ENCODE assay signal across 13 cellular contexts in genomic region chr11:68315581-68315920, GRCh38. TPM values are rescaled to one million over a fixed set of nuclear protein-coding genes. Genes with fewer than 3 reads are reported as not detected.
A peak's percentile ranks its signal among the peaks of the same experiment; 100 is the strongest.
DNase-seq lines count a peak whose midpoint lies in the region; ATAC-seq and TF ChIP-seq lines count a peak whose summit lies in the region.
"Had no signal": no experiment of that assay in that cellular context is flagged by ENCODE, and none has a peak within 500 bp of the region (broad histone marks: within the 10 kb centered on the region; RNA-seq: fewer than 3 reads in every experiment).

No MANE protein-coding gene starts in this region.

- H3K4me1 ChIP-seq in body of pancreas (peaks cover 55% of the 10 kb centered on the region), mesenchymal stem cell (ENCODE audit: control insufficient read depth, insufficient read depth, low read depth, low read length) (peaks cover 34% of the 10 kb centered on the region), tibial artery (peaks cover 5 to 63% (median 36%) of the 10 kb centered on the region in 4 donors)

- no peak overlapping the region for H4K91ac ChIP-seq in mesenchymal stem cell (ENCODE audit: low read length)

- no peak for ATAC-seq in body of pancreas
- no peak for ATAC-seq in HG03571 (IDR thresholded peaks at IDR 0.05; ENCODE audit: unreplicated experiment)
- ATAC-seq: activated T-helper 17 cell treated with anti-CD3 and anti-CD28 coated beads, Interleukin-2, amount 50 U/mL, for 72 hours had no signal

- H3K23ac ChIP-seq in mesenchymal stem cell (ENCODE audit: low read length in 2 of 2), result peak overlapping the region in 1 of 2 experiments; percentile 34

- H3K27ac ChIP-seq in body of pancreas (peak overlapping the region; percentile 56 to 83 (median 72)), mesenchymal stem cell (ENCODE audit: low read length, poor library complexity, severe bottlenecking) (peak overlapping the region; percentile 80), tibial artery (peak overlapping the region; percentile 86 to 89)

- no peak overlapping the region for H3K9ac ChIP-seq in mesenchymal stem cell (ENCODE audit: low read length)
- H3K9ac ChIP-seq: parathyroid adenoma had no signal

- DNase-seq in SHP77 treated with DMSO at 0.1 percent for 48 hours (lab: John Stamatoyannopoulos, UW) (peak; percentile 25), SHP77 (lab: John Stamatoyannopoulos, UW) (no peak), body of pancreas (no peak), mesenchymal stem cell (no peak), tibial artery (no peak), DMS114 treated with DMSO at 0.1 percent for 48 hours (lab: John Stamatoyannopoulos, UW; ENCODE audit: unreplicated experiment) (no peak)
- no peak for DNase-seq in activated CD4-positive, CD25-positive, alpha-beta regulatory T cell (lab: John Stamatoyannopoulos, UW)
- DNase-seq: dorsolateral prefrontal cortex; NCI-H1048; NK-92 treated with Interleukin-12 subunit alpha and Interleukin-12 subunit beta, amount 100 ng/mL, for 24 hours had no signal

- H3K4ac ChIP-seq in mesenchymal stem cell (ENCODE audit: low read depth in 1 of 2, low read length in 2 of 2), result peak overlapping the region; percentile 21 to 76

- H2BK15ac ChIP-seq in mesenchymal stem cell (ENCODE audit: low read depth, poor library complexity, severe bottlenecking), result no peak overlapping the region

- TF ChIP-seq CTCF in body of pancreas (IDR thresholded peaks at IDR 0.05), result no peak
- TF ChIP-seq CTCF in tibial artery (IDR thresholded peaks at IDR 0.05), result no peak

- intact Hi-C loops in body of pancreas (cut with DNase I) (no loop called here), tibial artery (cut with DNase I; ENCODE audit: low total_unique reads) (no loop called here)

- H3K4me3 ChIP-seq in body of pancreas, result no peak overlapping the region
- H3K4me3 ChIP-seq in mesenchymal stem cell (ENCODE audit: insufficient read depth in 1 of 2, low read depth in 1 of 2, low read length in 2 of 2), result no peak overlapping the region
- H3K4me3 ChIP-seq in tibial artery, result peak overlapping the region; percentile 79 to 82

- peak overlapping the region in 1 of 2 experiments; percentile 48 for H2BK12ac ChIP-seq in mesenchymal stem cell (ENCODE audit: low read length in 2 of 2)

- H2BK120ac ChIP-seq in mesenchymal stem cell (ENCODE audit: low read depth, low read length), result peak overlapping the region; percentile 2

- peak overlapping the region; percentile 2 for H2AK5ac ChIP-seq in mesenchymal stem cell (ENCODE audit: low read length, severe bottlenecking)

- no peak overlapping the region for H3K4me2 ChIP-seq in mesenchymal stem cell (ENCODE audit: low read length, poor library complexity, severe bottlenecking)

- H3K27me3 ChIP-seq in body of pancreas, result no peaks in the 10 kb centered on the region
- no peaks in the 10 kb centered on the region for H3K27me3 ChIP-seq in mesenchymal stem cell (ENCODE audit: control insufficient read depth in 1 of 2, insufficient read depth in 1 of 2, low read length in 2 of 2)
- no peaks in the 10 kb centered on the region for H3K27me3 ChIP-seq in tibial artery

- 67 to 72% methylated on average over 10 of the region's 10 CpGs for WGBS in body of pancreas, 2 donors
- WGBS in mesenchymal stem cell, result 84% methylated on average over 10 of the region's 10 CpGs

- H3K14ac ChIP-seq in mesenchymal stem cell (ENCODE audit: low read length in 2 of 2), result no peak overlapping the region

- TF ChIP-seq POLR2A in body of pancreas (IDR thresholded peaks at IDR 0.05), result no peak

- no peak overlapping the region for H2BK5ac ChIP-seq in mesenchymal stem cell (ENCODE audit: low read depth, low read length, poor library complexity, severe bottlenecking)

- H3K36me3 ChIP-seq in body of pancreas (replicated peaks in 1 of 2; ENCODE audit: insufficient read depth in 1 of 2, low read depth in 2 of 2) (no peaks in the 10 kb centered on the region), mesenchymal stem cell (ENCODE audit: control insufficient read depth in 1 of 2, insufficient read depth in 2 of 2, low read depth in 1 of 2, low read length in 2 of 2) (no peaks in the 10 kb centered on the region), tibial artery (no peaks in the 10 kb centered on the region)

- H4K8ac ChIP-seq in mesenchymal stem cell (ENCODE audit: low read length), result no peak overlapping the region

- peak overlapping the region in 1 of 2 experiments; percentile 70 for H3K18ac ChIP-seq in mesenchymal stem cell (ENCODE audit: low read depth in 1 of 2, low read length in 2 of 2)

- H3K9me3 ChIP-seq in body of pancreas (no peaks in the 10 kb centered on the region), mesenchymal stem cell (ENCODE audit: control insufficient read depth, low read length) (no peaks in the 10 kb centered on the region), tibial artery (no peaks in the 10 kb centered on the region)

- peaks cover 16% of the 10 kb centered on the region for H3K79me1 ChIP-seq in mesenchymal stem cell (replicated peaks; ENCODE audit: low read length, poor library complexity, severe bottlenecking)

- no peak overlapping the region for H2AFZ ChIP-seq in mesenchymal stem cell (ENCODE audit: low read depth, low read length)

RNA-seq across cellular contexts. Expression of gene LRP5, which starts 3.2 kb away (rescaled TPM):
- total RNA-seq in body of pancreas, result 10 to 100 TPM; 43.3 to 63.6 TPM
- polyA plus RNA-seq in mesenchymal stem cell (2013, experiment 1 of 2), result 46.4 TPM
- 41.4 TPM for polyA plus RNA-seq in mesenchymal stem cell (2013, experiment 2 of 2)

RNA-seq across cellular contexts. Expression of gene C11orf24, which starts 43.8 kb away (rescaled TPM):
- 10 to 100 TPM in 1 of 2 donors, 1 to 10 TPM in 1; 8.2 to 14.3 TPM for total RNA-seq in body of pancreas
- 90.1 TPM for polyA plus RNA-seq in mesenchymal stem cell (2013, experiment 1 of 2)
- polyA plus RNA-seq in mesenchymal stem cell (2013, experiment 2 of 2), result 93.9 TPM

Comparison
In these comparisons a context has a peak if more than half of its experiments do, and no peak if none do; other contexts are left out.
1. H3K4me3 ChIP-seq: peak in tibial artery (2 of 2); none in body of pancreas (0 of 2) and mesenchymal stem cell (0 of 2).
2. Peak in every context shown above with its lines, with median percentiles within 50 percentile points of each other: H3K27ac ChIP-seq.